1 cellular context compared by ENCODE assay signal in genomic region chr17:41688641-41689496, GRCh38.
TF ChIP-seq lines count a peak whose summit lies in the region.

TSS of gene EIF1 (plus strand) at chr17:41688885. CDS start at chr17:41689039, 154 bp downstream.

TF ChIP-seq in HepG2, 621 proteins besides CTCF, POLR2A, EP300 and RAD21 (continued from another document and continues in another):
- TF ChIP-seq E2F1 (CRISPR knock-in tag; IDR thresholded peaks at IDR 0.05) (peak; percentile 64), CBFB (CRISPR knock-in tag; IDR thresholded peaks at IDR 0.05) (peak; percentile 75), TOPORS (CRISPR knock-in tag; IDR thresholded peaks at IDR 0.05) (no peak; the same call in 1 of the 2 replicates), MAFG (CRISPR knock-in tag; IDR thresholded peaks at IDR 0.05) (no peak), ZNF441 (CRISPR knock-in tag; IDR thresholded peaks at IDR 0.05; ENCODE audit: borderline replicate concordance) (peak; percentile 81), RERE (CRISPR knock-in tag; IDR thresholded peaks at IDR 0.05; ENCODE audit: low read depth) (peak; percentile 46; the same call in 1 of the 2 replicates), TIGD3 (CRISPR knock-in tag; IDR thresholded peaks at IDR 0.05; ENCODE audit: borderline replicate concordance) (peak; percentile 98), AKAP8 (CRISPR knock-in tag; IDR thresholded peaks at IDR 0.05) (peak; percentile 98), POLR2G (IDR thresholded peaks at IDR 0.05; ENCODE audit: low read depth, low read length) (peak; percentile 99), ZNF276 (CRISPR knock-in tag; IDR thresholded peaks at IDR 0.05; ENCODE audit: low read depth) (peak; percentile 91), U2AF1 (optimal IDR thresholded peaks at IDR 0.05; ENCODE audit: low read depth, low read length) (peak; percentile 96), ETV6 (CRISPR knock-in tag; conservative IDR thresholded peaks at IDR 0.05) (peak; percentile 27; the same call in 1 of the 2 replicates), MAX (IDR thresholded peaks at IDR 0.05) (no peak), SALL2 (CRISPR knock-in tag; IDR thresholded peaks at IDR 0.05) (peak; percentile 88), TEAD3 (CRISPR knock-in tag; optimal IDR thresholded peaks at IDR 0.05; ENCODE audit: borderline replicate concordance) (peak; percentile 64), ZKSCAN1 (IDR thresholded peaks at IDR 0.05; ENCODE audit: low read length) (no peak), ZNF782 (CRISPR knock-in tag; IDR thresholded peaks at IDR 0.05; ENCODE audit: borderline replicate concordance) (peak; percentile 86), ZFP41 (CRISPR knock-in tag; IDR thresholded peaks at IDR 0.05; ENCODE audit: borderline replicate concordance) (0 out of 2 replicates have a peak, but pooled peaks have one; percentile 79), YY1 (IDR thresholded peaks at IDR 0.05; ENCODE audit: insufficient read depth, insufficient replicate concordance, low read depth, low read length) (peak; percentile 87), FOXJ3 (CRISPR knock-in tag; IDR thresholded peaks at IDR 0.05; ENCODE audit: borderline replicate concordance) (peak; percentile 34; the same call in 1 of the 2 replicates), GATA4 (IDR thresholded peaks at IDR 0.05; ENCODE audit: borderline replicate concordance, low read depth) (peak; percentile 58), PAX8 (CRISPR knock-in tag; IDR thresholded peaks at IDR 0.05; ENCODE audit: borderline replicate concordance) (0 out of 2 replicates have a peak, but pooled peaks have one; percentile 92), ZBTB37 (CRISPR knock-in tag; IDR thresholded peaks at IDR 0.05) (0 out of 2 replicates have a peak, but pooled peaks have one; percentile 43), UBTF (CRISPR knock-in tag; IDR thresholded peaks at IDR 0.05) (peak; percentile 95), HBP1 (CRISPR knock-in tag; IDR thresholded peaks at IDR 0.05; ENCODE audit: low read depth) (no peak), BRCA1 (CRISPR knock-in tag; IDR thresholded peaks at IDR 0.05) (0 out of 2 replicates have a peak, but pooled peaks have one; percentile 46), ZNF234 (CRISPR knock-in tag; conservative IDR thresholded peaks at IDR 0.05) (no peak), SIX1 (CRISPR knock-in tag; IDR thresholded peaks at IDR 0.05; ENCODE audit: borderline replicate concordance) (no peak), PITX1 (CRISPR knock-in tag; IDR thresholded peaks at IDR 0.05) (peak; percentile 81), CSRNP2 (CRISPR knock-in tag; conservative IDR thresholded peaks at IDR 0.05; ENCODE audit: low read depth) (no peak), ETV5 (CRISPR knock-in tag; IDR thresholded peaks at IDR 0.05; ENCODE audit: borderline replicate concordance) (peak; percentile 94), ZBTB7B (CRISPR knock-in tag; IDR thresholded peaks at IDR 0.05) (0 out of 2 replicates have a peak, but pooled peaks have one; percentile 35), SP5 (CRISPR knock-in tag; IDR thresholded peaks at IDR 0.05; ENCODE audit: borderline replicate concordance, low read depth) (peak; percentile 81), ZNF746 (CRISPR knock-in tag; IDR thresholded peaks at IDR 0.05) (0 out of 2 replicates have a peak, but pooled peaks have one; percentile 27), AGO2 (optimal IDR thresholded peaks at IDR 0.05; ENCODE audit: low read depth, low read length) (peak; percentile 100), ZSCAN30 (CRISPR knock-in tag; IDR thresholded peaks at IDR 0.05) (peak; percentile 98; the same call in 1 of the 2 replicates), MBNL3 (CRISPR knock-in tag; conservative IDR thresholded peaks at IDR 0.05) (peak; percentile 88; the same call in 1 of the 2 replicates), GZF1 (CRISPR knock-in tag; IDR thresholded peaks at IDR 0.05) (peak; percentile 82), BCL6 (CRISPR knock-in tag; IDR thresholded peaks at IDR 0.05) (peak; percentile 59), HOXA7 (CRISPR knock-in tag; IDR thresholded peaks at IDR 0.05) (no peak), ZNF10 (CRISPR knock-in tag; IDR thresholded peaks at IDR 0.05; ENCODE audit: borderline replicate concordance, low read depth) (no peak), TARDBP (CRISPR knock-in tag; IDR thresholded peaks at IDR 0.05) (peak; percentile 91), ATF7 (IDR thresholded peaks at IDR 0.05) (peak; percentile 99), ATF7 (CRISPR knock-in tag; IDR thresholded peaks at IDR 0.05) (peak; percentile 97), ZNF263 (CRISPR knock-in tag; IDR thresholded peaks at IDR 0.05) (no peak), PCBP1 (IDR thresholded peaks at IDR 0.05; ENCODE audit: borderline replicate concordance, low read depth, low read length) (peak; percentile 97)
